Comparison of ENCODE assay signal across 17 cellular contexts in genomic region chr7:122487131-122487530, GRCh38.
A peak's percentile ranks its signal among the peaks of the same experiment; 100 is the strongest.
DNase-seq lines count a peak whose midpoint lies in the region; ATAC-seq and TF ChIP-seq lines count a peak whose summit lies in the region.
"Had no signal": no experiment of that assay in that cellular context is flagged by ENCODE, and none has a peak within 500 bp of the region (broad histone marks: within the 10 kb centered on the region; RNA-seq: fewer than 3 reads in every experiment).

No MANE protein-coding gene starts in this region.

- DNase-seq in HT1080 (ENCODE audit: low read depth) = peak; percentile 5
- peak; percentile 65 for DNase-seq in astrocyte of the hippocampus (ENCODE audit: low read depth, low spot score)
- DNase-seq in fibroblast of pulmonary artery (ENCODE audit: low read depth) = peak; percentile 4
- DNase-seq in NCI-H1105 treated with DMSO at 0.1 percent for 48 hours (lab: John Stamatoyannopoulos, UW) = no peak
- DNase-seq in GF-D8 (lab: John Stamatoyannopoulos, UW) = no peak
- DNase-seq: DND-41, GDM1, NCI-H187, NCI-H2227 treated with DMSO at 0.1 percent for 48 hours, NCI-H510A treated with DMSO at 0.1 percent for 48 hours, NCI-H774, SHP77, SK-N-SH had no signal

- no peak overlapping the region for H3K4me3 ChIP-seq in fibroblast of pulmonary artery (replicated peaks; ENCODE audit: low read depth, low read length)
- H3K4me3 ChIP-seq: GM23338, K562 had no signal

- TF ChIP-seq CTCF in fibroblast of pulmonary artery (IDR thresholded peaks at IDR 0.05; ENCODE audit: low read length, missing control alignments) = no peak

- ATAC-seq in GM21619 (IDR thresholded peaks at IDR 0.05; ENCODE audit: unreplicated experiment) (no peak), HG03520 (IDR thresholded peaks at IDR 0.05; ENCODE audit: unreplicated experiment) (no peak)
- ATAC-seq: GM23338, K562 had no signal

Comparison
In these comparisons a context has a peak if more than half of its experiments do, and no peak if none do; other contexts are left out.
1. DNase-seq: peak in HT1080 (single experiment), astrocyte of the hippocampus (single experiment) and fibroblast of pulmonary artery (single experiment); none in NCI-H1105 treated with DMSO at 0.1 percent for 48 hours (single experiment) and GF-D8 (single experiment).